Comparison of ENCODE assay signal across 10 cellular contexts in genomic region chr2:240820607-240821428, GRCh38. TPM values are rescaled to one million over a fixed set of nuclear protein-coding genes. Genes with fewer than 3 reads are reported as not detected.
DNase-seq lines count a peak whose midpoint lies in the region; ATAC-seq, FAIRE-seq and TF ChIP-seq lines count a peak whose summit lies in the region.
"Had no signal": no experiment of that assay in that cellular context is flagged by ENCODE, and none has a peak within 500 bp of the region (broad histone marks: within the 10 kb centered on the region; RNA-seq: fewer than 3 reads in every experiment).

No MANE protein-coding gene starts in this region.

- WGBS in A549 (ENCODE audit: missing lambda C conversion rate), result 2% methylated on average over 9 of the region's 64 CpGs
- WGBS in testis, 2 donors, result 0 to 7% methylated on average over 19 to 56 of the region's 64 CpGs

- no peak for FAIRE-seq in A549 (lab: Jason Lieb, UNC)

- POLR2A ChIA-PET in A549 (lab: Yijun Ruan, JAX), result no interaction called here

- peak; percentile 44 to 50 for DNase-seq in A549 (ENCODE audit: low read depth in 1 of 2, low spot score in 1 of 2)
- DNase-seq in LNCaP clone FGC (ENCODE audit: low read depth), result no peak
- DNase-seq in activated CD8-positive, alpha-beta memory T cell treated with anti-CD3 and anti-CD28 coated beads, Interleukin-2, amount 50 U/mL, for 48 hours, result peak; percentile 70
- DNase-seq in iPS-NIHi11 (ENCODE audit: low spot score), result peak; percentile 73
- DNase-seq in testis, result peak; percentile 15
- no peak for DNase-seq in A172 (ENCODE audit: low spot score)
- DNase-seq in effector memory CD4-positive, alpha-beta T cell, result no peak
- DNase-seq: lower lobe of right lung had no signal

- peak overlapping the region; percentile 58 for H3K4me3 ChIP-seq in A549
- H3K4me3 ChIP-seq in LNCaP clone FGC (ENCODE audit: low read depth, low read length), result peak overlapping the region; percentile 29; the same call in 1 of the 2 replicates
- H3K4me3 ChIP-seq in testis, result peak overlapping the region; percentile 4 to 29
- no peak overlapping the region for H3K4me3 ChIP-seq in effector memory CD4-positive, alpha-beta T cell (ENCODE audit: insufficient read depth, low read depth, low read length, poor library complexity, severe bottlenecking)
- H3K4me3 ChIP-seq: lower lobe of right lung had no signal

- CTCF ChIA-PET in A549 (lab: Yijun Ruan, JAX), result interaction anchor here (1.2 to 1.6 kb wide), 2 partner anchors 20 to 31 kb away, joined by 6 to 7 read pairs; no protein-coding TSS in a partner anchor

- peak overlapping the region; percentile 29 to 66; a peak in 5 of 6 replicates for H3K27ac ChIP-seq in A549
- no peak overlapping the region for H3K27ac ChIP-seq in testis
- H3K27ac ChIP-seq in effector memory CD4-positive, alpha-beta T cell (ENCODE audit: insufficient read depth, low read length, poor library complexity, severe bottlenecking), result no peak overlapping the region
- H3K27ac ChIP-seq: lower lobe of right lung had no signal

- H3K4me2 ChIP-seq in A549, result peak overlapping the region; percentile 100

- no peak for TF ChIP-seq POLR2A in A549 (IDR thresholded peaks at IDR 0.05; ENCODE audit: low read length)
- no peak for TF ChIP-seq POLR2A in testis (IDR thresholded peaks at IDR 0.05)

- TF ChIP-seq RAD21 in A549 (conservative IDR thresholded peaks at IDR 0.05 in 1 of 2, IDR thresholded peaks at IDR 0.05 in 1 of 2), result no peak

- intact Hi-C loops in testis (cut with DNase I; ENCODE audit: low total_unique reads), result no loop called here

- H3K9me3 ChIP-seq in A549 (peaks cover 15% of the 10 kb centered on the region), testis (no peaks in the 10 kb centered on the region)
- H3K9me3 ChIP-seq in effector memory CD4-positive, alpha-beta T cell (ENCODE audit: control insufficient read depth, low read length), result no peaks in the 10 kb centered on the region
- H3K9me3 ChIP-seq: lower lobe of right lung had no signal

- TF ChIP-seq EP300 in A549 (IDR thresholded peaks at IDR 0.05), result no peak

- peaks cover 22% of the 10 kb centered on the region for H3K4me1 ChIP-seq in A549
- peaks cover 11% of the 10 kb centered on the region for H3K4me1 ChIP-seq in testis
- peaks cover 17% of the 10 kb centered on the region for H3K4me1 ChIP-seq in effector memory CD4-positive, alpha-beta T cell (ENCODE audit: control insufficient read depth, insufficient read depth, low read length, poor library complexity, severe bottlenecking)

- no peaks in the 10 kb centered on the region for H3K27me3 ChIP-seq in testis
- H3K27me3 ChIP-seq in effector memory CD4-positive, alpha-beta T cell (replicated peaks; ENCODE audit: control insufficient read depth, insufficient read depth, low read length, poor library complexity, severe bottlenecking), result peaks cover 36% of the 10 kb centered on the region

- TF ChIP-seq CTCF in A549 (IDR thresholded peaks at IDR 0.05) (no peak), LNCaP clone FGC (IDR thresholded peaks at IDR 0.05; ENCODE audit: control insufficient read depth, extremely low read depth, insufficient read depth) (no peak), testis (IDR thresholded peaks at IDR 0.05) (no peak)

- peak; percentile 49 to 84; a peak in 5 of 6 replicates for ATAC-seq in A549
- ATAC-seq in HG03469 (IDR thresholded peaks at IDR 0.05; ENCODE audit: unreplicated experiment), result no peak

- no peaks in the 10 kb centered on the region for H3K36me3 ChIP-seq in testis (ENCODE audit: low read depth, missing control alignments)
- no peaks in the 10 kb centered on the region for H3K36me3 ChIP-seq in effector memory CD4-positive, alpha-beta T cell (ENCODE audit: control insufficient read depth, insufficient read depth, low read length)
- H3K36me3 ChIP-seq: lower lobe of right lung had no signal

TF ChIP-seq in A549, 52 proteins besides CTCF, POLR2A, EP300 and RAD21:
- no peak for TF ChIP-seq HOXB5 (CRISPR knock-in tag; IDR thresholded peaks at IDR 0.05)
- TF ChIP-seq EHF (CRISPR knock-in tag; IDR thresholded peaks at IDR 0.05), result no peak
- no peak for TF ChIP-seq BCL3 (IDR thresholded peaks at IDR 0.05)
- TF ChIP-seq JUNB (IDR thresholded peaks at IDR 0.05), result no peak
- no peak for TF ChIP-seq ZFP36 (IDR thresholded peaks at IDR 0.05; ENCODE audit: borderline replicate concordance, partially characterized antibody)
- no peak for TF ChIP-seq ESRRA (IDR thresholded peaks at IDR 0.05; ENCODE audit: borderline replicate concordance, low read length)
- TF ChIP-seq USF2 (IDR thresholded peaks at IDR 0.05), result no peak
- no peak for TF ChIP-seq HEYL (CRISPR knock-in tag; IDR thresholded peaks at IDR 0.05)
- TF ChIP-seq MAX (IDR thresholded peaks at IDR 0.05), result no peak
- no peak for TF ChIP-seq SREBF2 (IDR thresholded peaks at IDR 0.05)

RNA-seq across cellular contexts. Expression of gene KIF1A, which starts 0.8 kb away (rescaled TPM):
- polyA plus RNA-seq in A549 (2011; rRNA removed), result 0.28 and 0.50 TPM in 2 replicates
- polyA plus RNA-seq in A549 (2012; cell fraction: cytosol; rRNA removed), result 0.33 and 0.45 TPM in 2 replicates
- 1.4 and 1.5 TPM in 2 replicates for polyA plus RNA-seq in A549 (2012; cell fraction: nucleus; rRNA removed)
- polyA plus RNA-seq in A549 (2017; fragmentation: RNase III; extraction: RNeasy Plus Mini Kit Qiagen cat#74134 plus additional on column Dnase treatment), result 0.26 to 0.35 TPM (median 0.28 TPM) in 3 replicates
- polyA minus RNA-seq in A549 (2011; rRNA and poly(A)+ RNA removed), result 1.2 and 1.9 TPM in 2 replicates
- total RNA-seq in testis, result 10 to 100 TPM; 37.0 to 42.1 TPM
- 33.5 TPM for polyA plus RNA-seq in testis (ENCODE audit: insufficient read depth, low read depth, low replicate concordance)
- 4.1 and 6.4 TPM in 2 replicates for total RNA-seq in A172 (2014; rRNA removed; shearing (Covaris generic))

RNA-seq across cellular contexts. Expression of gene AGXT, which starts 47.8 kb away (rescaled TPM):
- polyA plus RNA-seq in A549 (2011; rRNA removed) (not detected in 2 replicates), A549 (2017; fragmentation: RNase III; extraction: RNeasy Plus Mini Kit Qiagen cat#74134 plus additional on column Dnase treatment) (not detected in 3 replicates), testis (ENCODE audit: insufficient read depth, low read depth, low replicate concordance) (0.51 TPM)
- polyA plus RNA-seq in A549 (2012; cell fraction: cytosol; rRNA removed), result not detected in 2 replicates
- not detected in 2 replicates for polyA plus RNA-seq in A549 (2012; cell fraction: nucleus; rRNA removed)
- not detected in 2 replicates for polyA minus RNA-seq in A549 (2011; rRNA and poly(A)+ RNA removed)
- total RNA-seq in testis, result under 1 TPM in 1 of 2 donors, not detected in 1; 0.24 TPM
- total RNA-seq in A172 (2014; rRNA removed; shearing (Covaris generic)), result 0.07 TPM in 1 of 2 replicates, not detected in the other
- total RNA-seq: lower lobe of right lung; T-helper 1 cell treated with Interleukin-12 subunit alpha and Interleukin-12 subunit beta and Interleukin-4 antibody, amounts not matched to agents 30 ng/mL and 1 ng/mL, for 36 hours had no signal

Comparison
In these comparisons a context has a peak if more than half of its experiments do, and no peak if none do; other contexts are left out.
1. DNase-seq: peak in A549 (2 of 2), activated CD8-positive, alpha-beta memory T cell treated with anti-CD3 and anti-CD28 coated beads, Interleukin-2, amount 50 U/mL, for 48 hours (single experiment), iPS-NIHi11 (single experiment) and testis (single experiment); none in LNCaP clone FGC (single experiment), A172 (single experiment) and effector memory CD4-positive, alpha-beta T cell (0 of 3).
2. H3K27ac ChIP-seq: peak in A549 (2 of 2); none in testis (0 of 2) and effector memory CD4-positive, alpha-beta T cell (single experiment).